In the genomic region with DNA sequence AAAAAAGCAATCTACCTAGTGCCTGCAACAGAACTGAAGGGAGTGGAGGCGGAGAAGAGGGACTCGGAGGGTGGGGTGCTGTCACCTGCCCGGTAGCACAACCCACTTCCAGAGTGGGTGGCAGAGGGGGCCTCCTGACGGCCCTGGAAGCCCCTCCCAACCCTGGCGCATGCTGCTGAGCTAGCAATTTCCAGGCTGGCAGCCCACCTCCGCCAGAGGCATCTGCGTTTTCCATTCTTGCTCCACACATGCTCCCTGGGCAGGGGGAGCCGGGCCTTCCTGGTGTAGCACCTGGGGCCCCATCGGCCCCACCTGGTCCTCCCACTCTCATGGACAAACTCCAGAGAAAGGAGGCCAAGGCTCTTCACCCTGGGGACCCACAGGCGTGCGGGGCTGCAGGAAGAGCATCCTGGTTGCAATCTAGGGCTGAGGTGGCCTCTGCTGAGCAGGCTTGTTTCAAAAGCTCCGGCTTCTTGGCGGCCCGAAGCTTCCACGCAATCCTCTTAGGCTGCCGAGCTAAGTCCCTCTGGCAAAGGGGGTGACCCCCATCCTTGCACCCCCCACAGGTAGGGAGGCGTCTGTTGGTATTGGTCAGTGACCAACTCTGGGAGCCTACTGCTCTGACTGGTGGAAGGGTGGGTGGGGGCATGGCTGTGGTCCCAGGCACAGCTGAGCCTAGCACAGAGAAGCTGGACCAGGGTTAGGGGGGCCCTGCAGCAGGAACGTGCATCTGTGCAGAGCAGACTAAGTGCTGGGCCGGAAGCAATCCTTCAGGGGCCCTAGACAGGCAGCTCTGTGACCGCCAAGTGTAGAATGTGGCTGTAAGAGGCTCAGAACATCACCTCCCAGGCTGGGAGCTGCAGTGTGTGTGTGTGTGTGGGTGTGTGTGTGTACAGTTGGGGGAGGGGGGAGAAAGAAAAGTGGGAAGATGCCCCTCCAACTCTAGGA, we compare ENCODE assay signal across 8 cellular contexts. TPM values are rescaled to one million over a fixed set of nuclear protein-coding genes. Genes with fewer than 3 reads are reported as not detected.
DNase-seq lines count a peak whose midpoint lies in the region; ATAC-seq, FAIRE-seq and TF ChIP-seq lines count a peak whose summit lies in the region.

No MANE protein-coding gene starts in this region.

- H4K20me1 ChIP-seq in K562 (replicated peaks; ENCODE audit: control insufficient read depth, insufficient read depth, low read length) (peaks cover 51% of the 10 kb centered on the region), keratinocyte (ENCODE audit: control insufficient read depth, extremely low read depth, insufficient read depth, low read length) (peaks cover 47% of the 10 kb centered on the region)

- FAIRE-seq in K562 (lab: Jason Lieb, UNC) (no peak), keratinocyte (lab: Jason Lieb, UNC) (no peak)

- H3K79me2 ChIP-seq in K562 (ENCODE audit: control insufficient read depth, insufficient read depth, low read length) = no peaks in the 10 kb centered on the region
- H3K79me2 ChIP-seq in keratinocyte (ENCODE audit: control insufficient read depth, insufficient read depth, low read length) = peaks cover 66% of the 10 kb centered on the region

- H3K9me3 ChIP-seq in AG04450 (ENCODE audit: control insufficient read depth, insufficient read depth, low read length) = peaks cover 3% of the 10 kb centered on the region; the same call in 1 of the 2 replicates
- no peaks in the 10 kb centered on the region for H3K9me3 ChIP-seq in K562 (replicated peaks; ENCODE audit: control insufficient read depth, insufficient read depth, low read depth, low read length)
- no peaks in the 10 kb centered on the region for H3K9me3 ChIP-seq in keratinocyte (ENCODE audit: control insufficient read depth, low read depth, low read length)
- no peaks in the 10 kb centered on the region for H3K9me3 ChIP-seq in testis

- POLR2A ChIA-PET in AG04450 (lab: Yijun Ruan, JAX) = interaction anchor here (0.8 to 2.1 kb wide), 4 partner anchors 11 to 146 kb away, joined by 4 to 8 read pairs (median 6); no protein-coding TSS in a partner anchor
- POLR2A ChIA-PET in K562 (lab: Yijun Ruan, JAX) = interaction anchor here (0.5 to 1.0 kb wide), 3 partner anchors 11 to 1343 kb away, joined by 3 to 6 read pairs (median 3); no protein-coding TSS in a partner anchor

- H3K4me3 ChIP-seq in AG04450 (ENCODE audit: low read depth, low read length) (peak overlapping the region; percentile 84), K562 (no peak overlapping the region), keratinocyte (ENCODE audit: control insufficient read depth in 2 of 3, extremely low read depth in 1 of 3, insufficient read depth in 2 of 3, low read depth in 1 of 3, low read length in 3 of 3) (peak overlapping the region in 2 of 3 experiments; percentile 69 to 93), testis (peak overlapping the region; percentile 70 to 89)

- H3K4me1 ChIP-seq in K562 (replicated peaks in 1 of 2; ENCODE audit: control insufficient read depth in 2 of 2, insufficient read depth in 2 of 2, low read length in 2 of 2) (peaks cover 2 to 47% of the 10 kb centered on the region in 2 experiments; a peak in 2 of 5 replicates), keratinocyte (ENCODE audit: control insufficient read depth, extremely low read depth, insufficient read depth, low read length) (peaks cover 18% of the 10 kb centered on the region), testis (peaks cover 51% of the 10 kb centered on the region)

- H3K27me3 ChIP-seq in AG04450 (ENCODE audit: control insufficient read depth, insufficient read depth, low read length) = no peaks in the 10 kb centered on the region
- H3K27me3 ChIP-seq in K562 (ENCODE audit: control insufficient read depth in 2 of 2, insufficient read depth in 2 of 2, low read length in 2 of 2) = peaks cover 0 to 8% of the 10 kb centered on the region in 2 experiments; a peak in 1 of 5 replicates
- no peaks in the 10 kb centered on the region for H3K27me3 ChIP-seq in keratinocyte (ENCODE audit: control insufficient read depth, extremely low read depth, insufficient read depth, low read length)
- H3K27me3 ChIP-seq in testis = no peaks in the 10 kb centered on the region

- intact Hi-C loops in K562 (cut with micrococcal nuclease) = no loop called here
- intact Hi-C loops in testis (cut with DNase I; ENCODE audit: low total_unique reads) = no loop called here

- H3K27ac ChIP-seq in AG04450 (ENCODE audit: low read depth, low read length) = no peak overlapping the region
- no peak overlapping the region for H3K27ac ChIP-seq in K562 (ENCODE audit: extremely low read depth, low read depth, low read length)
- H3K27ac ChIP-seq in keratinocyte (ENCODE audit: control insufficient read depth, insufficient read depth, low read length) = no peak overlapping the region
- H3K27ac ChIP-seq in testis = no peak overlapping the region

- TF ChIP-seq RAD21 in K562 (CRISPR knock-in tag; conservative IDR thresholded peaks at IDR 0.05 in 1 of 2, IDR thresholded peaks at IDR 0.05 in 1 of 2) = no peak

- H3K9me1 ChIP-seq in K562 (ENCODE audit: control insufficient read depth, insufficient read depth, low read length) (peaks cover 4% of the 10 kb centered on the region), keratinocyte (ENCODE audit: control insufficient read depth, extremely low read depth, insufficient read depth, low read length) (no peaks in the 10 kb centered on the region)

- DNase-seq in AG04450 (ENCODE audit: low read depth, low spot score) (no peak), KBM-7 (peak; percentile 41), K562 (ENCODE audit: extremely low read depth in 1 of 4, low spot score in 3 of 4) (no peak), keratinocyte (ENCODE audit: low read depth, low spot score) (no peak), testis (peak; percentile 36), RPMI8226 (no peak)
- DNase-seq in NK-92 treated with Interleukin-12 subunit alpha and Interleukin-12 subunit beta, amount 100 ng/mL, for 24 hours (lab: John Stamatoyannopoulos, UW) = no peak

- TSS peak; percentile 42 for BruUV-seq in K562 (replicated peaks; lab: Mats Ljungman, UMichigan)

- TF ChIP-seq POLR2A in K562 (conservative IDR thresholded peaks at IDR 0.05) = no peak
- no peak for TF ChIP-seq POLR2A in testis (IDR thresholded peaks at IDR 0.05)

- TF ChIP-seq EP300 in K562 (IDR thresholded peaks at IDR 0.05; ENCODE audit: low read length) = no peak

- in situ Hi-C loops in KBM-7 (cut with MboI; ENCODE audit: low pct_unique_long_range_greater_than_20kb, low sequenced_read_pairs) = no loop called here
- in situ Hi-C loops in K562 (cut with MboI) = no loop called here

- H3K4me2 ChIP-seq in K562 (ENCODE audit: insufficient read depth, low read length) (no peak overlapping the region), keratinocyte (ENCODE audit: control insufficient read depth, extremely low read depth, insufficient read depth, low read depth, low read length) (peak overlapping the region; percentile 67)

- TF ChIP-seq CTCF in AG04450 (IDR thresholded peaks at IDR 0.05; ENCODE audit: low read depth, low read length) (no peak), K562 (IDR thresholded peaks at IDR 0.05 in 2 of 3, conservative IDR thresholded peaks at IDR 0.05 in 1 of 3; ENCODE audit: insufficient read depth in 2 of 3, low read depth in 1 of 3, low read length in 3 of 3) (no peak), keratinocyte (optimal IDR thresholded peaks at IDR 0.05 in 1 of 3, IDR thresholded peaks at IDR 0.05 in 1 of 3, conservative IDR thresholded peaks at IDR 0.05 in 1 of 3; ENCODE audit: extremely low read depth in 1 of 3, insufficient read depth in 2 of 3, low read length in 3 of 3) (no peak), testis (IDR thresholded peaks at IDR 0.05) (no peak)

- H2AFZ ChIP-seq in K562 (ENCODE audit: low read depth, low read length) (no peak overlapping the region), keratinocyte (ENCODE audit: control insufficient read depth, low read length) (no peak overlapping the region)

- CTCF ChIA-PET in AG04450 (lab: Charles Lee) (interaction anchor here (0.7 to 1.5 kb wide), 3 partner anchors 10 to 421 kb away, joined by 3 to 5 read pairs (median 4); no protein-coding TSS in a partner anchor), K562 (lab: Yijun Ruan, JAX; ENCODE audit: low intra/inter-chr PET ratio) (no interaction called here)

- no peaks in the 10 kb centered on the region for H3K36me3 ChIP-seq in K562 (ENCODE audit: control insufficient read depth, insufficient read depth, low read length)
- peaks cover 0 to 10% of the 10 kb centered on the region in 2 experiments for H3K36me3 ChIP-seq in keratinocyte (ENCODE audit: control insufficient read depth in 2 of 2, extremely low read depth in 1 of 2, insufficient read depth in 2 of 2, low read length in 2 of 2)
- no peaks in the 10 kb centered on the region for H3K36me3 ChIP-seq in testis (ENCODE audit: low read depth, missing control alignments)

- H3K9ac ChIP-seq in K562 (ENCODE audit: insufficient read depth in 1 of 2, low read depth in 2 of 2, low read length in 2 of 2) (0 out of 4 replicates have a peak overlapping the region, but pooled peaks of 1 of the 2 experiments have one; percentile 52), keratinocyte (ENCODE audit: control insufficient read depth, extremely low read depth, insufficient read depth, low read length) (no peak overlapping the region)

- 68% methylated on average over 18 of the region's 20 CpGs for WGBS in K562 (ENCODE audit: insufficient coverage, low coverage, missing lambda C conversion rate)
- 17 to 43% methylated on average over 2 to 19 of the region's 20 CpGs for WGBS in testis, 2 donors

- dilution Hi-C loops in keratinocyte (cut with MboI; ENCODE audit: extremely low pct_ligation_motif_present, low sequenced_read_pairs) = no loop called here

- ATAC-seq in K562 (no peak), HG03045 (IDR thresholded peaks at IDR 0.05; ENCODE audit: unreplicated experiment) (no peak)

RNA-seq across cellular contexts. Expression of gene HS6ST1, which starts 2.6 kb away (rescaled TPM):
- 22.4 and 34.1 TPM in 2 replicates for polyA plus RNA-seq in AG04450 (2011; rRNA removed)
- polyA minus RNA-seq in AG04450 (2011; rRNA and poly(A)+ RNA removed) = 31.3 and 39.9 TPM in 2 replicates
- total RNA-seq in K562 (2011; cell fraction: chromatin; rRNA removed; ENCODE audit: low replicate concordance) = 7.0 and 16.3 TPM in 2 replicates
- 9.8 and 10.7 TPM in 2 replicates for total RNA-seq in K562 (2011; cell fraction: nucleolus; rRNA removed)
- 6.6 and 7.6 TPM in 2 replicates for total RNA-seq in K562 (2011; cell fraction: nucleoplasm; rRNA removed)
- total RNA-seq in K562 (2014; rRNA removed) = 5.9 and 12.1 TPM in 2 replicates
- 1.6 and 2.0 TPM in 2 replicates for total RNA-seq in K562 (2014; rRNA removed; fragmentation: Illumina TruSeq; extraction: Trizol)
- total RNA-seq in K562 (2015; rRNA removed; fragmentation: Illumina TruSeq; extraction: Trizol) = 6.7 and 7.1 TPM in 2 replicates
- total RNA-seq in K562 (2021) = 7.3 and 7.4 TPM in 2 replicates
- polyA plus RNA-seq in K562 (2011; rRNA removed) = 1.6 and 1.8 TPM in 2 replicates
- 2.4 and 6.4 TPM in 2 replicates for polyA plus RNA-seq in K562 (2011; cell fraction: cytosol; rRNA removed)
- 1.7 and 4.2 TPM in 2 replicates for polyA plus RNA-seq in K562 (2011; cell fraction: nucleus; rRNA removed)
- polyA plus RNA-seq in K562 (2012) = 7.4 and 9.3 TPM in 2 replicates
- 3.8 and 4.2 TPM in 2 replicates for polyA plus RNA-seq in K562 (2014; fragmentation: Illumina TruSeq; extraction: Trizol)
- polyA plus RNA-seq in K562 (2014; fragmentation: Nextera tagmentation; extraction: Ambion mirVana) = under 1 TPM; 0.06 to 0.08 TPM
- 4.0 and 4.5 TPM in 2 replicates for polyA plus RNA-seq in K562 (2014; rRNA removed)
- 1.8 and 3.2 TPM in 2 replicates for polyA minus RNA-seq in K562 (2011; rRNA and poly(A)+ RNA removed)
- 4.0 and 4.2 TPM in 2 replicates for polyA minus RNA-seq in K562 (2011; cell fraction: cytosol; rRNA and poly(A)+ RNA removed)
- 7.3 and 11.7 TPM in 2 replicates for polyA minus RNA-seq in K562 (2011; cell fraction: nucleus; rRNA and poly(A)+ RNA removed)
- 6.3 to 10.1 TPM (median 9.2 TPM) in 3 replicates for polyA plus RNA-seq in keratinocyte
- 6.5 TPM for polyA plus RNA-seq in keratinocyte (2011; ENCODE audit: low read depth)
- polyA plus RNA-seq in keratinocyte (2011; cell fraction: cytosol; rRNA removed) = 4.5 and 10.8 TPM in 2 replicates
- polyA plus RNA-seq in keratinocyte (2011; cell fraction: nucleus; rRNA removed) = 11.0 and 15.0 TPM in 2 replicates
- 11.0 and 20.8 TPM in 2 replicates for polyA plus RNA-seq in keratinocyte (2012; ENCODE audit: low replicate concordance)
- 10.4 to 23.9 TPM (median 14.1 TPM) in 3 replicates for polyA minus RNA-seq in keratinocyte
- polyA minus RNA-seq in keratinocyte (2011; cell fraction: cytosol; rRNA and poly(A)+ RNA removed) = 30.3 TPM
- polyA minus RNA-seq in keratinocyte (2011; cell fraction: nucleus; rRNA and poly(A)+ RNA removed) = 17.5 and 18.5 TPM in 2 replicates
- total RNA-seq in testis = 100 to 1,000 TPM; 143 to 203 TPM
- 58.7 TPM for polyA plus RNA-seq in testis (ENCODE audit: insufficient read depth, low read depth, low replicate concordance)

Comparison
In these comparisons a context has a peak if more than half of its experiments do, and no peak if none do; other contexts are left out.
1. DNase-seq: peak in KBM-7 (single experiment) and testis (single experiment); none in AG04450 (single experiment), K562 (0 of 4), keratinocyte (single experiment), NK-92 treated with Interleukin-12 subunit alpha and Interleukin-12 subunit beta, amount 100 ng/mL, for 24 hours (single experiment) and RPMI8226 (single experiment).